In the genomic region with DNA sequence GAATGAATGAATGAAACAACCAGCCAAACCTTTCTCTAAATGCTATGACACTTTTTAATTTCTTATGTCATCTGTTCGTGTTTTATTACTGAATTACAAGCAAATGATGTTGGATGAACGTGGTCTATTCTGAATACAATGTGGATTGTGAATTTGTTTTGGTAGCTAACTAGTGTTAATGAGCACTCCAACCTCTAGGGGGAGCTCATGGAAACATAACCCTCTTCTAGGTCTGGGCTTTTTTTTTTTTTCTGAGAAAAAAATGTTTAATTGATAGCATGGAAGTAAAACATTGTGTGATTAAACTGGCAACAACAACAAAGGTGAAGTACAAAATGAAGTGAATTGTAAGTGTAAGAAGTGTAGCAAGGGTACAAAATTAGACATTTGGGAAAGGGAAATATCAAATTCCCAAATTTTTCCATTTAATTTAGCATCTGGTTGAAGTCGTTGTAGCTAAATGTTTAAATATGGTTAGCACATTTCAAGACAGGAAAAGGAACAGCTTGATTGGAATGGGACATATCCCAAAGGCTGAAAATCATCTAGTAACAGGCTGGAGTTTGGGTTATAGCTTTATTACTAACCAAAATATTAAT, we compare ENCODE assay signal across 8 cellular contexts. TPM values are rescaled to one million over a fixed set of nuclear protein-coding genes. Genes with fewer than 3 reads are reported as not detected.
DNase-seq lines count a peak whose midpoint lies in the region; ATAC-seq lines count a peak whose summit lies in the region.

No MANE protein-coding gene starts in this region.

- in situ Hi-C loops in Caki2 (cut with HindIII; ENCODE audit: low pct_unique_long_range_greater_than_20kb, low sequenced_read_pairs) = no loop called here

- H3K36me3 ChIP-seq in MG63 = no peaks in the 10 kb centered on the region

- ATAC-seq in GM18867 (IDR thresholded peaks at IDR 0.05; ENCODE audit: unreplicated experiment) = peak; percentile 84
- peak; percentile 80 for ATAC-seq in HG03439 (IDR thresholded peaks at IDR 0.05; ENCODE audit: unreplicated experiment)
- ATAC-seq in GM19455 (IDR thresholded peaks at IDR 0.05; ENCODE audit: unreplicated experiment) = no peak

- DNase-seq in Caki2 (ENCODE audit: low read depth) (peak; percentile 34), SK-N-DZ (ENCODE audit: low spot score) (peak; percentile 4), glomerular endothelial cell (ENCODE audit: extremely low read depth, low read depth, low spot score) (peak; percentile 44), MG63 (no peak), NCI-H2196 treated with DMSO at 0.1 percent for 48 hours (lab: John Stamatoyannopoulos, UW; ENCODE audit: unreplicated experiment) (no peak)

- no peak overlapping the region for H3K4me3 ChIP-seq in MG63

- peaks cover 4% of the 10 kb centered on the region; the same call in 1 of the 2 replicates for H3K9me3 ChIP-seq in MG63

- no peaks in the 10 kb centered on the region for H3K27me3 ChIP-seq in MG63

RNA-seq across cellular contexts. Expression of gene PTGS2, which starts 42.6 kb away (rescaled TPM):
- total RNA-seq in Caki2 (2014; rRNA removed; shearing (Covaris generic); ENCODE audit: low replicate concordance) = 0.03 and 0.20 TPM in 2 replicates
- not detected in 2 replicates for polyA plus RNA-seq in SK-N-DZ (2014; cell fraction: cytosol; rRNA removed)
- not detected in 2 replicates for polyA plus RNA-seq in SK-N-DZ (2014; cell fraction: nucleus; rRNA removed)
- 2.1 and 6.7 TPM in 2 replicates for total RNA-seq in glomerular endothelial cell
- total RNA-seq in MG63 (2014; rRNA removed; shearing (Covaris generic); ENCODE audit: low replicate concordance) = 0.69 and 1.1 TPM in 2 replicates

Comparison
In these comparisons a context has a peak if more than half of its experiments do, and no peak if none do; other contexts are left out.
1. DNase-seq: peak in Caki2 (single experiment), SK-N-DZ (single experiment) and glomerular endothelial cell (single experiment); none in MG63 (single experiment) and NCI-H2196 treated with DMSO at 0.1 percent for 48 hours (single experiment).